ENCODE assay signal across 19 cellular contexts in the genomic region with DNA sequence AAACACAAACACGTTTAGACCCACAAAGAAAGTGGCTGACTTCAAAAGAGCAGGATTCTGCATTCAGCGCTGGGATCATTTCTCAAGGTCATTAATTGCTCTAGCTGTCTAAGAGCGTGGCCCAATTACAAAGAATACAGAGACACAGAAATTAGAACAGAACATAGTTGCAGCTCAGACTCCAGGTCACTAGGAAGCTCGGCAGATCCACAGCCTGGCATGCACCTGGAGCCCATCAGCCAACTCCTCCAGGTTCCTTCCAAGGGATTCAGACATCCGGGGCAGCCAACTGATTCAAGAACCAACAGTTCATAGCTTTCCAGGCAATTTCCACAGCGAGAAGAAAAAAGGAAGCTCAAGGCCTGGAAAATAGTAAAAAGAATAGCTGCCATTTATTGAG.
DNase-seq lines count a peak whose midpoint lies in the region; ATAC-seq and TF ChIP-seq lines count a peak whose summit lies in the region.
"Had no signal": no experiment of that assay in that cellular context is flagged by ENCODE, and none has a peak within 500 bp of the region (broad histone marks: within the 10 kb centered on the region; RNA-seq: fewer than 3 reads in every experiment).

No MANE protein-coding gene starts in this region.

- no peak for ATAC-seq in activated CD4-positive, alpha-beta T cell treated with anti-CD3 and anti-CD28 coated beads for 36 hours
- ATAC-seq in activated T-helper 17 cell treated with anti-CD3 and anti-CD28 coated beads, Interleukin-2, amount 50 U/mL, for 72 hours (replicated peaks) = no peak
- no peak for ATAC-seq in stimulated activated effector memory CD8-positive, alpha-beta T cell treated with anti-CD3 and anti-CD28 coated beads, Interleukin-12 subunit alpha, Interleukin-12 subunit beta, amount 100 ng/mL, for 72 hours
- ATAC-seq in GM21723 (IDR thresholded peaks at IDR 0.05; ENCODE audit: unreplicated experiment) = no peak
- no peak for ATAC-seq in HG03108 (IDR thresholded peaks at IDR 0.05; ENCODE audit: unreplicated experiment)

- H3K4me3 Mint-ChIP-seq in activated CD4-positive, alpha-beta T cell treated with anti-CD3 and anti-CD28 coated beads for 36 hours = no peak overlapping the region
- peak overlapping the region; percentile 64 for H3K4me3 Mint-ChIP-seq in activated T-helper 17 cell treated with anti-CD3 and anti-CD28 coated beads, Interleukin-2, amount 50 U/mL, for 72 hours
- no peak overlapping the region for H3K4me3 Mint-ChIP-seq in nephron
- no peak overlapping the region for H3K4me3 Mint-ChIP-seq in stimulated activated effector memory CD8-positive, alpha-beta T cell treated with anti-CD3 and anti-CD28 coated beads, Interleukin-12 subunit alpha, Interleukin-12 subunit beta, amount 100 ng/mL, for 72 hours
- H3K4me3 Mint-ChIP-seq: CD4-positive, CD25-positive, alpha-beta regulatory T cell; H9 had no signal

- H3K27me3 Mint-ChIP-seq in activated CD4-positive, alpha-beta T cell treated with anti-CD3 and anti-CD28 coated beads for 36 hours = peaks cover 8% of the 10 kb centered on the region
- H3K27me3 Mint-ChIP-seq in activated T-helper 17 cell treated with anti-CD3 and anti-CD28 coated beads, Interleukin-2, amount 50 U/mL, for 72 hours = no peaks in the 10 kb centered on the region
- peaks cover 18% of the 10 kb centered on the region for H3K27me3 Mint-ChIP-seq in nephron (ENCODE audit: low read depth)
- H3K27me3 Mint-ChIP-seq: CD4-positive, CD25-positive, alpha-beta regulatory T cell had no signal

- no peak for TF ChIP-seq CTCF in nephron (IDR thresholded peaks at IDR 0.05; ENCODE audit: unreplicated experiment in 3 of 3)

- H3K4me1 Mint-ChIP-seq in activated CD4-positive, alpha-beta T cell treated with anti-CD3 and anti-CD28 coated beads for 36 hours = peaks cover 60% of the 10 kb centered on the region
- H3K4me1 Mint-ChIP-seq in activated T-helper 17 cell treated with anti-CD3 and anti-CD28 coated beads, Interleukin-2, amount 50 U/mL, for 72 hours = peaks cover 36% of the 10 kb centered on the region
- peaks cover 43% of the 10 kb centered on the region for H3K4me1 Mint-ChIP-seq in nephron
- peaks cover 61% of the 10 kb centered on the region for H3K4me1 Mint-ChIP-seq in stimulated activated effector memory CD8-positive, alpha-beta T cell treated with anti-CD3 and anti-CD28 coated beads, Interleukin-12 subunit alpha, Interleukin-12 subunit beta, amount 100 ng/mL, for 72 hours

- intact Hi-C loops in activated CD4-positive, alpha-beta T cell treated with anti-CD3 and anti-CD28 coated beads for 36 hours (cut with DNase I, micrococcal nuclease) = loop anchor here in 1 of 2 experiments (2.0 to 5.0 kb wide), 2 partner anchors 65 to 527 kb away; no protein-coding TSS in a partner anchor

- no peaks in the 10 kb centered on the region for H3K9me3 Mint-ChIP-seq in activated CD4-positive, alpha-beta T cell treated with anti-CD3 and anti-CD28 coated beads for 36 hours (ENCODE audit: low read depth)
- no peaks in the 10 kb centered on the region for H3K9me3 Mint-ChIP-seq in activated T-helper 17 cell treated with anti-CD3 and anti-CD28 coated beads, Interleukin-2, amount 50 U/mL, for 72 hours
- H3K9me3 Mint-ChIP-seq in nephron = no peaks in the 10 kb centered on the region
- H3K9me3 Mint-ChIP-seq in stimulated activated effector memory CD8-positive, alpha-beta T cell treated with anti-CD3 and anti-CD28 coated beads, Interleukin-12 subunit alpha, Interleukin-12 subunit beta, amount 100 ng/mL, for 72 hours = no peaks in the 10 kb centered on the region
- H3K9me3 Mint-ChIP-seq: CD4-positive, CD25-positive, alpha-beta regulatory T cell; H9 had no signal

- no peaks in the 10 kb centered on the region for H3K36me3 Mint-ChIP-seq in activated CD4-positive, alpha-beta T cell treated with anti-CD3 and anti-CD28 coated beads for 36 hours (ENCODE audit: low read depth)
- no peaks in the 10 kb centered on the region for H3K36me3 Mint-ChIP-seq in activated T-helper 17 cell treated with anti-CD3 and anti-CD28 coated beads, Interleukin-2, amount 50 U/mL, for 72 hours (ENCODE audit: low read depth)
- H3K36me3 Mint-ChIP-seq in nephron (ENCODE audit: low read depth) = no peaks in the 10 kb centered on the region
- H3K36me3 Mint-ChIP-seq in stimulated activated effector memory CD8-positive, alpha-beta T cell treated with anti-CD3 and anti-CD28 coated beads, Interleukin-12 subunit alpha, Interleukin-12 subunit beta, amount 100 ng/mL, for 72 hours = peaks cover 6% of the 10 kb centered on the region
- H3K36me3 Mint-ChIP-seq: CD4-positive, CD25-positive, alpha-beta regulatory T cell; IgD-negative memory B cell had no signal

- DNase-seq in activated CD4-positive, alpha-beta T cell treated with anti-CD3 and anti-CD28 coated beads for 36 hours = no peak
- DNase-seq in activated CD4-positive, alpha-beta T cell treated with anti-CD3 and anti-CD28 coated beads, Interleukin-2, amount 50 U/mL, for 48 hours = no peak
- no peak for DNase-seq in stimulated activated effector memory CD8-positive, alpha-beta T cell treated with anti-CD3 and anti-CD28 coated beads, Interleukin-12 subunit alpha, Interleukin-12 subunit beta, amount 100 ng/mL, for 72 hours (ENCODE audit: low spot score in 2 of 2)
- DNase-seq in stimulated activated CD4-positive, alpha-beta T cell treated with anti-CD3 and anti-CD28 coated beads, Interleukin-4, amount 100 ng/mL, for 4 hours = no peak
- DNase-seq: AML-193; Caco-2; CD4-positive, CD25-positive, alpha-beta regulatory T cell; H9; Karpas-422; NCI-H1417 treated with DMSO at 0.1 percent for 48 hours; NCI-H1930; NCI-H345; NCI-H524 treated with DMSO at 0.1 percent for 48 hours; SJCRH30 had no signal

- CTCF ChIA-PET in activated CD4-positive, alpha-beta T cell treated with anti-CD3 and anti-CD28 coated beads for 36 hours (lab: Charles Lee) = interaction anchor here (1.1 kb wide), 1 partner anchor 8 kb away, joined by 4 read pairs; no protein-coding TSS in a partner anchor

- peak overlapping the region; percentile 26 for H3K27ac Mint-ChIP-seq in activated CD4-positive, alpha-beta T cell treated with anti-CD3 and anti-CD28 coated beads for 36 hours
- peak overlapping the region; percentile 89 for H3K27ac Mint-ChIP-seq in activated T-helper 17 cell treated with anti-CD3 and anti-CD28 coated beads, Interleukin-2, amount 50 U/mL, for 72 hours
- H3K27ac Mint-ChIP-seq in nephron = peak overlapping the region; percentile 41 to 62 (median 41)
- peak overlapping the region; percentile 78 for H3K27ac Mint-ChIP-seq in stimulated activated effector memory CD8-positive, alpha-beta T cell treated with anti-CD3 and anti-CD28 coated beads, Interleukin-12 subunit alpha, Interleukin-12 subunit beta, amount 100 ng/mL, for 72 hours
- H3K27ac Mint-ChIP-seq: CD4-positive, CD25-positive, alpha-beta regulatory T cell; H9 had no signal

- POLR2A ChIA-PET in activated CD4-positive, alpha-beta T cell treated with anti-CD3 and anti-CD28 coated beads for 36 hours (lab: Charles Lee) = interaction anchor here (1.8 kb wide), 1 partner anchor 35 kb away, joined by 4 read pairs; no protein-coding TSS in a partner anchor

Comparison
In these comparisons a context has a peak if more than half of its experiments do, and no peak if none do; other contexts are left out.
1. H3K27ac Mint-ChIP-seq: peak in every context shown above with its lines; median percentile 89 in activated T-helper 17 cell treated with anti-CD3 and anti-CD28 coated beads, Interleukin-2, amount 50 U/mL, for 72 hours; 78 in stimulated activated effector memory CD8-positive, alpha-beta T cell treated with anti-CD3 and anti-CD28 coated beads, Interleukin-12 subunit alpha, Interleukin-12 subunit beta, amount 100 ng/mL, for 72 hours; 41 in nephron; 26 in activated CD4-positive, alpha-beta T cell treated with anti-CD3 and anti-CD28 coated beads for 36 hours.